Comparison of ENCODE assay signal across 15 cellular contexts in the genomic region with DNA sequence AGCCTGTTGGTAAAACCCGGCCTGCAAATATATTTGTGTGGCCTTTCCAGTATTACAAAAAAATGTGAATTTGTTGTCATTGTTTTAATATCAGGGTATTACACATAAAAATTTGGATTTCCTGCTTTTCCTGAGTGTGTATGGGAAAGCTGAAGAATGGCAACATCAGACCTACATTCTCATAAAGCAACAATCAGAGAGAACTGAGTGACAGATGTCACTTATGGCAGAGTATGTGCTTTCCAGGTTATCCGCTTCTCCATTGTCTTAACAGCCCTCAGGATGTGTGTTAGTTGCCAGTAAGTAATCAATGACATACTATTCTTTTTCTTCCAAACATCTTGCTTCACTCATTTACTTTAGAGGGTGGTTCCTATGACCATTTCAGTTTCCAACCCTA.
"Had no signal": no experiment of that assay in that cellular context is flagged by ENCODE, and none has a peak within 500 bp of the region (broad histone marks: within the 10 kb centered on the region; RNA-seq: fewer than 3 reads in every experiment).

No MANE protein-coding gene starts in this region.

- H3K27ac Mint-ChIP-seq: activated CD4-positive, alpha-beta memory T cell treated with anti-CD3 and anti-CD28 coated beads, Interleukin-2, amount 10 ng/mL, durations not matched to agents 7 days and 5 days; neural progenitor cell; stimulated activated naive CD8-positive, alpha-beta T cell treated with anti-CD3 and anti-CD28 coated beads, Interleukin-15, Interleukin-2, amounts not matched to agents 100 ng/mL and 50 ng/mL, for 24 hours; T-helper 2 cell treated with Interferon-gamma antibody and Interleukin-4, amounts not matched to agents 5 μg/mL and 100 μg/mL, for 36 hours had no signal

- H3K9me3 Mint-ChIP-seq: activated CD4-positive, alpha-beta memory T cell treated with anti-CD3 and anti-CD28 coated beads, Interleukin-2, amount 10 ng/mL, durations not matched to agents 7 days and 5 days; neural progenitor cell; stimulated activated naive CD8-positive, alpha-beta T cell treated with anti-CD3 and anti-CD28 coated beads, Interleukin-15, Interleukin-2, amounts not matched to agents 100 ng/mL and 50 ng/mL, for 24 hours; T-helper 2 cell treated with Interferon-gamma antibody and Interleukin-4, amounts not matched to agents 5 μg/mL and 100 μg/mL, for 36 hours had no signal

- H3K9ac ChIP-seq: neural progenitor cell had no signal

- H3K27me3 Mint-ChIP-seq: stimulated activated naive CD8-positive, alpha-beta T cell treated with anti-CD3 and anti-CD28 coated beads, Interleukin-15, Interleukin-2, amounts not matched to agents 100 ng/mL and 50 ng/mL, for 24 hours had no signal

- ATAC-seq: heart right ventricle, pancreas had no signal

- H2AFZ ChIP-seq: neural progenitor cell had no signal

- H3K4me3 ChIP-seq: colonic mucosa, heart right ventricle, neural progenitor cell, pancreas, testis had no signal

- H3K36me3 ChIP-seq: colonic mucosa, heart right ventricle, pancreas had no signal

- H3K9me3 ChIP-seq: colonic mucosa, heart right ventricle, pancreas, testis had no signal

- DNase-seq: activated CD4-positive, alpha-beta memory T cell treated with anti-CD3 and anti-CD28 coated beads, Interleukin-2, amount 10 ng/mL, durations not matched to agents 7 days and 5 days; activated CD4-positive, CD25-positive, alpha-beta regulatory T cell treated with anti-CD3 and anti-CD28 coated beads, Interleukin-2, amount 50 U/mL, for 72 hours; activated gamma-delta T cell treated with Interleukin-2 at 50 U/mL for 16 hours; activated T-cell treated with anti-CD3 and anti-CD28 coated beads, Interleukin-2, amount 50 U/mL, for 48 hours; colonic mucosa; effector CD4-positive, alpha-beta T cell; heart right ventricle; mesendoderm; pancreas; stimulated activated CD4-positive, alpha-beta T cell treated with anti-CD3 and anti-CD28 coated beads, Interleukin-4, amount 100 ng/mL, for 1 hour; stimulated activated CD8-positive, alpha-beta memory T cell treated with anti-CD3 and anti-CD28 coated beads, Interleukin-4, amount 100 ng/mL, for 48 hours; testis had no signal

- H3K27me3 ChIP-seq: colonic mucosa, heart right ventricle, neural progenitor cell, pancreas, testis had no signal

- H3K27ac ChIP-seq: colonic mucosa, neural progenitor cell, pancreas, testis had no signal

- H3K4me3 Mint-ChIP-seq: activated CD4-positive, alpha-beta memory T cell treated with anti-CD3 and anti-CD28 coated beads, Interleukin-2, amount 10 ng/mL, durations not matched to agents 7 days and 5 days; neural progenitor cell; stimulated activated naive CD8-positive, alpha-beta T cell treated with anti-CD3 and anti-CD28 coated beads, Interleukin-15, Interleukin-2, amounts not matched to agents 100 ng/mL and 50 ng/mL, for 24 hours; T-helper 2 cell treated with Interferon-gamma antibody and Interleukin-4, amounts not matched to agents 5 μg/mL and 100 μg/mL, for 36 hours had no signal

- H3K4me2 ChIP-seq: neural progenitor cell had no signal
